1 cellular context compared by ENCODE assay signal in genomic region chr1:15574741-15575140, GRCh38.
A peak's percentile ranks its signal among the peaks of the same experiment; 100 is the strongest.
TF ChIP-seq lines count a peak whose summit lies in the region.

No MANE protein-coding gene starts in this region.

TF ChIP-seq in HepG2, 621 proteins besides CTCF, POLR2A, EP300 and RAD21:
- no peak for TF ChIP-seq ZMYM3 (CRISPR knock-in tag; IDR thresholded peaks at IDR 0.05)
- TF ChIP-seq RBM22 (optimal IDR thresholded peaks at IDR 0.05; ENCODE audit: low read length): peak; percentile 10
- no peak for TF ChIP-seq ATF1 (CRISPR knock-in tag; IDR thresholded peaks at IDR 0.05)
- no peak for TF ChIP-seq EHMT2 (IDR thresholded peaks at IDR 0.05; ENCODE audit: borderline replicate concordance, low read depth, low read length)
TF ChIP-seq in HepG2: peak in this region for 1.
